In the genomic region with DNA sequence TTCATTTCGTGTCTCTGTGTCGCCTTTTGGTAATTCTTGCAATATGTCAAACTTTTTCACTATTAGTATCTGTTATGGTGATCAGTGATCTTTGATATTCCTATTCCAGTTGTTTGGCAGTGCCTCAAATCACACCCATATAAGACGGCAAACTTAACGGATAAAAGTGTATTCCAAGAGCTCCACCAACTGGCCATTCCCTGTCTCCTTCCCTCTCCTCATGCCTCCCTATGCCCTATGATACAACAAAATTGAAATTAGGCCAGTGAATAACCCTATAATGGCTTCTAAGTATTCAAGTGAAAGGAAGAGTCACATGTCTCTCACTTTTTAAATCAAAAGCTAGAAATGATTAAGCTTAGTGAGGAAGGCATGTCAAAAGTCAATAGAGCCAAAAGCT, we compare ENCODE assay signal across 22 cellular contexts.
DNase-seq lines count a peak whose midpoint lies in the region; ATAC-seq, FAIRE-seq and TF ChIP-seq lines count a peak whose summit lies in the region.
"Had no signal": no experiment of that assay in that cellular context is flagged by ENCODE, and none has a peak within 500 bp of the region (broad histone marks: within the 10 kb centered on the region; RNA-seq: fewer than 3 reads in every experiment).

No MANE protein-coding gene starts in this region.

- peak; percentile 96 for ATAC-seq in left lobe of liver
- ATAC-seq: stimulated activated naive B cell treated with anti-CD40 and anti-IgM and Interleukin-4, amounts not matched to agents 10 μg/mL and 1 μg/mL and 100 μg/mL, for 72 hours; T-helper 17 cell had no signal

- H3K27ac Mint-ChIP-seq in activated naive CD8-positive, alpha-beta T cell treated with anti-CD3 and anti-CD28 coated beads for 36 hours, result no peak overlapping the region
- H3K27ac Mint-ChIP-seq: activated naive CD4-positive, alpha-beta T cell treated with anti-CD3 and anti-CD28 coated beads, Interleukin-2, amount 50 U/mL, for 24 hours; T-helper 17 cell had no signal

- peaks cover 59% of the 10 kb centered on the region for H3K36me3 Mint-ChIP-seq in activated naive CD8-positive, alpha-beta T cell treated with anti-CD3 and anti-CD28 coated beads for 36 hours

- DNase-seq in NCI-H748 (lab: John Stamatoyannopoulos, UW; ENCODE audit: unreplicated experiment) (peak; percentile 14), NCI-H748 treated with DMSO at 0.1 percent for 48 hours (lab: John Stamatoyannopoulos, UW) (no peak), D721Med (ENCODE audit: insufficient read length, low spot score) (no peak), cardiac fibroblast (ENCODE audit: low read depth in 2 of 2) (peak; percentile 39 to 41), left lobe of liver (ENCODE audit: low spot score) (no peak), substantia nigra (lab: John Stamatoyannopoulos, UW) (no peak), C1 segment of cervical spinal cord (lab: John Stamatoyannopoulos, UW) (no peak)
- no peak for DNase-seq in activated naive CD8-positive, alpha-beta T cell treated with anti-CD3 and anti-CD28 coated beads for 36 hours
- DNase-seq: activated CD4-positive, alpha-beta T cell treated with anti-CD3 and anti-CD28 coated beads, Interleukin-2, amount 50 U/mL, for 4 hours; dermis blood vessel endothelial cell; glutamatergic neuron; NCI-H1105 treated with DMSO at 0.1 percent for 48 hours; NCI-H524 treated with DMSO at 0.1 percent for 48 hours; ovary; SIG-M5; sigmoid colon; stimulated activated naive B cell treated with anti-CD40 and anti-IgM and Interleukin-4, amounts not matched to agents 10 μg/mL and 1 μg/mL and 100 μg/mL, for 72 hours; T-helper 17 cell had no signal

- TF ChIP-seq CTCF in D721Med (IDR thresholded peaks at IDR 0.05; ENCODE audit: insufficient read depth, missing control alignments) (peak; percentile 7), cardiac fibroblast (IDR thresholded peaks at IDR 0.05; ENCODE audit: low read depth, low read length) (peak; percentile 27)

- H3K27ac ChIP-seq in substantia nigra (ENCODE audit: low read depth, low read length, poor library complexity, severe bottlenecking), result no peak overlapping the region
- H3K27ac ChIP-seq: C4-2B, epithelial cell of prostate, ovary, sigmoid colon, tibial nerve had no signal

- no peaks in the 10 kb centered on the region for H3K27me3 Mint-ChIP-seq in activated naive CD8-positive, alpha-beta T cell treated with anti-CD3 and anti-CD28 coated beads for 36 hours
- H3K27me3 Mint-ChIP-seq: activated naive CD4-positive, alpha-beta T cell treated with anti-CD3 and anti-CD28 coated beads, Interleukin-2, amount 50 U/mL, for 24 hours; stimulated activated naive B cell treated with anti-CD40 and anti-IgM and Interleukin-4, amounts not matched to agents 10 μg/mL and 1 μg/mL and 100 μg/mL, for 72 hours; T-helper 17 cell had no signal

- no peak for FAIRE-seq in D721Med (lab: Jason Lieb, UNC)

- H3K4me3 ChIP-seq in cardiac fibroblast (replicated peaks in 1 of 2; ENCODE audit: low read depth in 2 of 2, low read length in 2 of 2), result no peak overlapping the region
- H3K4me3 ChIP-seq: ovary, sigmoid colon, tibial nerve had no signal

- peaks cover 11% of the 10 kb centered on the region for H3K9me3 Mint-ChIP-seq in activated naive CD8-positive, alpha-beta T cell treated with anti-CD3 and anti-CD28 coated beads for 36 hours

- peaks cover 3% of the 10 kb centered on the region for H3K4me1 Mint-ChIP-seq in activated naive CD8-positive, alpha-beta T cell treated with anti-CD3 and anti-CD28 coated beads for 36 hours
- H3K4me1 Mint-ChIP-seq: activated naive CD4-positive, alpha-beta T cell treated with anti-CD3 and anti-CD28 coated beads, Interleukin-2, amount 50 U/mL, for 24 hours had no signal

- H3K4me3 Mint-ChIP-seq in activated naive CD8-positive, alpha-beta T cell treated with anti-CD3 and anti-CD28 coated beads for 36 hours, result no peak overlapping the region
- H3K4me3 Mint-ChIP-seq: activated naive CD4-positive, alpha-beta T cell treated with anti-CD3 and anti-CD28 coated beads, Interleukin-2, amount 50 U/mL, for 24 hours; stimulated activated naive B cell treated with anti-CD40 and anti-IgM and Interleukin-4, amounts not matched to agents 10 μg/mL and 1 μg/mL and 100 μg/mL, for 72 hours; T-helper 17 cell had no signal

Comparison
In these comparisons a context has a peak if more than half of its experiments do, and no peak if none do; other contexts are left out.
1. DNase-seq: peak in NCI-H748 (single experiment) and cardiac fibroblast (2 of 2); none in NCI-H748 treated with DMSO at 0.1 percent for 48 hours (single experiment), D721Med (single experiment), left lobe of liver (single experiment), substantia nigra (0 of 49), activated naive CD8-positive, alpha-beta T cell treated with anti-CD3 and anti-CD28 coated beads for 36 hours (single experiment) and C1 segment of cervical spinal cord (0 of 14).